1 cellular context compared by ENCODE assay signal in genomic region chr9:75147638-75148037, GRCh38.
TF ChIP-seq lines count a peak whose summit lies in the region.

No MANE protein-coding gene starts in this region.

TF ChIP-seq in HepG2, 621 proteins besides CTCF, POLR2A, EP300 and RAD21:
- TF ChIP-seq, protein P1, sequence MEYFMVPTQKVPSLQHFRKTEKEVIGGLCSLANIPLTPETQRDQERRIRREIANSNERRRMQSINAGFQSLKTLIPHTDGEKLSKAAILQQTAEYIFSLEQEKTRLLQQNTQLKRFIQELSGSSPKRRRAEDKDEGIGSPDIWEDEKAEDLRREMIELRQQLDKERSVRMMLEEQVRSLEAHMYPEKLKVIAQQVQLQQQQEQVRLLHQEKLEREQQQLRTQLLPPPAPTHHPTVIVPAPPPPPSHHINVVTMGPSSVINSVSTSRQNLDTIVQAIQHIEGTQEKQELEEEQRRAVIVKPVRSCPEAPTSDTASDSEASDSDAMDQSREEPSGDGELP (IDR thresholded peaks at IDR 0.05; ENCODE audit: borderline replicate concordance, low read depth) = no peak
- TF ChIP-seq POGK (CRISPR knock-in tag; conservative IDR thresholded peaks at IDR 0.05) = no peak
- TF ChIP-seq ZBTB34 (CRISPR knock-in tag; IDR thresholded peaks at IDR 0.05) = no peak
- TF ChIP-seq ZNF264 (CRISPR knock-in tag; IDR thresholded peaks at IDR 0.05) = no peak
- TF ChIP-seq, protein P2, sequence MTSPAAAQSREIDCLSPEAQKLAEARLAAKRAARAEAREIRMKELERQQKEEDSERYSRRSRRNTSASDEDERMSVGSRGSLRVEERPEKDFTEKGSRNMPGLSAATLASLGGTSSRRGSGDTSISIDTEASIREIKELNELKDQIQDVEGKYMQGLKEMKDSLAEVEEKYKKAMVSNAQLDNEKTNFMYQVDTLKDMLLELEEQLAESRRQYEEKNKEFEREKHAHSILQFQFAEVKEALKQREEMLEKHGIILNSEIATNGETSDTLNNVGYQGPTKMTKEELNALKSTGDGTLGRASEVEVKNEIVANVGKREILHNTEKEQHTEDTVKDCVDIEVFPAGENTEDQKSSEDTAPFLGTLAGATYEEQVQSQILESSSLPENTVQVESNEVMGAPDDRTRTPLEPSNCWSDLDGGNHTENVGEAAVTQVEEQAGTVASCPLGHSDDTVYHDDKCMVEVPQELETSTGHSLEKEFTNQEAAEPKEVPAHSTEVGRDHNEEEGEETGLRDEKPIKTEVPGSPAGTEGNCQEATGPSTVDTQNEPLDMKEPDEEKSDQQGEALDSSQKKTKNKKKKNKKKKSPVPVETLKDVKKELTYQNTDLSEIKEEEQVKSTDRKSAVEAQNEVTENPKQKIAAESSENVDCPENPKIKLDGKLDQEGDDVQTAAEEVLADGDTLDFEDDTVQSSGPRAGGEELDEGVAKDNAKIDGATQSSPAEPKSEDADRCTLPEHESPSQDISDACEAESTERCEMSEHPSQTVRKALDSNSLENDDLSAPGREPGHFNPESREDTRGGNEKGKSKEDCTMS (CRISPR knock-in tag; conservative IDR thresholded peaks at IDR 0.05) = no peak
- no peak for TF ChIP-seq ZNF780A (CRISPR knock-in tag; IDR thresholded peaks at IDR 0.05)
- TF ChIP-seq IKZF4 (CRISPR knock-in tag; IDR thresholded peaks at IDR 0.05; ENCODE audit: borderline replicate concordance, low read depth, not compliant biosample characterization) = no peak
